ENCODE assay signal across 13 cellular contexts in the genomic region with DNA sequence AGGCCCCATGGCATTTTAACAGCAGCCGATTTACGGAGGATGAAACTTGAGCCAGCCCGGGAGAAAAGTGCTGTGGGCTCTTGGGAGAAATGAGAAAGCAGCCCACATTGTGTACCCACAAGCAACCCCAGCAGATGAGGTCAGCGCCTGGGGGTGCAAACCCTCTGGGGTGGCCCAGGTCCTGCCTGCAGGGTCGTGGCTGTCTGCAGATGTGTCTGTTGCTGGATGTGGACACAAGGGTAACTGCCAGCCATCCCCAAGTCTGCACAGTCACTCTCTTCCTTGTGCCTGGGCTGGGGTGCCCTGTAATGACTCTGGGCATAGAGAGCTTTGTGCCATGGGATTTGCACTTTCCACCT.
A peak's percentile ranks its signal among the peaks of the same experiment; 100 is the strongest.
DNase-seq lines count a peak whose midpoint lies in the region; ATAC-seq and TF ChIP-seq lines count a peak whose summit lies in the region.
"Had no signal": no experiment of that assay in that cellular context is flagged by ENCODE, and none has a peak within 500 bp of the region (broad histone marks: within the 10 kb centered on the region; RNA-seq: fewer than 3 reads in every experiment).

No MANE protein-coding gene starts in this region.

- H3K9ac ChIP-seq in muscle layer of colon (ENCODE audit: low read length) = no peak overlapping the region

- H3K9me3 ChIP-seq in breast epithelium (no peaks in the 10 kb centered on the region), muscle layer of colon (ENCODE audit: low read length) (no peaks in the 10 kb centered on the region)

- H3K4me1 Mint-ChIP-seq in activated naive CD4-positive, alpha-beta T cell treated with anti-CD3 and anti-CD28 coated beads, Interleukin-2, amount 50 U/mL, for 24 hours = peaks cover 25% of the 10 kb centered on the region
- peaks cover 4% of the 10 kb centered on the region for H3K4me1 Mint-ChIP-seq in activated CD4-positive, alpha-beta memory T cell treated with anti-CD3 and anti-CD28 coated beads, Interleukin-2, amount 10 ng/mL, durations not matched to agents 7 days and 5 days

- POLR2A ChIA-PET in activated CD4-positive, alpha-beta memory T cell treated with anti-CD3 and anti-CD28 coated beads, Interleukin-2, amount 10 ng/mL, durations not matched to agents 7 days and 5 days (lab: Charles Lee) = no interaction called here

- H3K9me3 Mint-ChIP-seq in activated naive CD4-positive, alpha-beta T cell treated with anti-CD3 and anti-CD28 coated beads, Interleukin-2, amount 50 U/mL, for 24 hours = no peaks in the 10 kb centered on the region
- H3K9me3 Mint-ChIP-seq in activated CD4-positive, alpha-beta memory T cell treated with anti-CD3 and anti-CD28 coated beads, Interleukin-2, amount 10 ng/mL, durations not matched to agents 7 days and 5 days = no peaks in the 10 kb centered on the region
- H3K9me3 Mint-ChIP-seq: activated CD4-positive, alpha-beta T cell treated with anti-CD3 and anti-CD28 coated beads, Interleukin-2, amount 10 ng/mL, durations not matched to agents 7 days and 5 days; naive thymus-derived CD8-positive, alpha-beta T cell had no signal

- peaks cover 2% of the 10 kb centered on the region for H3K36me3 Mint-ChIP-seq in activated naive CD4-positive, alpha-beta T cell treated with anti-CD3 and anti-CD28 coated beads, Interleukin-2, amount 50 U/mL, for 24 hours
- peaks cover 4% of the 10 kb centered on the region for H3K36me3 Mint-ChIP-seq in activated CD4-positive, alpha-beta memory T cell treated with anti-CD3 and anti-CD28 coated beads, Interleukin-2, amount 10 ng/mL, durations not matched to agents 7 days and 5 days (ENCODE audit: low read depth)
- H3K36me3 Mint-ChIP-seq: naive thymus-derived CD8-positive, alpha-beta T cell had no signal

- H3K4me3 ChIP-seq in breast epithelium (peak overlapping the region in 1 of 3 donors; percentile 27), muscle layer of colon (ENCODE audit: low read depth in 1 of 2, low read length in 2 of 2) (no peak overlapping the region), urinary bladder (ENCODE audit: low read depth, low read length) (no peak overlapping the region)
- H3K4me3 ChIP-seq: smooth muscle cell had no signal

- TF ChIP-seq POLR2A in breast epithelium (IDR thresholded peaks at IDR 0.05) = no peak

- WGBS in urinary bladder = 35% methylated on average over 5 of the region's 5 CpGs

- TF ChIP-seq CTCF in breast epithelium (IDR thresholded peaks at IDR 0.05) = no peak

- no peak for ATAC-seq in HG03460 (IDR thresholded peaks at IDR 0.05; ENCODE audit: unreplicated experiment)
- ATAC-seq: naive thymus-derived CD8-positive, alpha-beta T cell had no signal

- H3K4me1 ChIP-seq in breast epithelium (peaks cover 3 to 42% of the 10 kb centered on the region in 2 donors), muscle layer of colon (ENCODE audit: insufficient read depth, low read length) (peaks cover 76% of the 10 kb centered on the region), urinary bladder (ENCODE audit: insufficient read depth) (peaks cover 2% of the 10 kb centered on the region)

- H3K27ac ChIP-seq in breast epithelium = peak overlapping the region; percentile 79 to 82
- H3K27ac ChIP-seq in muscle layer of colon (ENCODE audit: low read depth, low read length) = peak overlapping the region; percentile 80
- H3K27ac ChIP-seq in urinary bladder (ENCODE audit: low read depth) = peak overlapping the region; percentile 14

- H3K27ac Mint-ChIP-seq in activated naive CD4-positive, alpha-beta T cell treated with anti-CD3 and anti-CD28 coated beads, Interleukin-2, amount 50 U/mL, for 24 hours = peak overlapping the region; percentile 25
- H3K27ac Mint-ChIP-seq in activated CD4-positive, alpha-beta memory T cell treated with anti-CD3 and anti-CD28 coated beads, Interleukin-2, amount 10 ng/mL, durations not matched to agents 7 days and 5 days = no peak overlapping the region
- H3K27ac Mint-ChIP-seq: activated CD4-positive, alpha-beta T cell treated with anti-CD3 and anti-CD28 coated beads, Interleukin-2, amount 10 ng/mL, durations not matched to agents 7 days and 5 days had no signal

- no peak overlapping the region for H3K4me3 Mint-ChIP-seq in activated naive CD4-positive, alpha-beta T cell treated with anti-CD3 and anti-CD28 coated beads, Interleukin-2, amount 50 U/mL, for 24 hours
- no peak overlapping the region for H3K4me3 Mint-ChIP-seq in activated CD4-positive, alpha-beta memory T cell treated with anti-CD3 and anti-CD28 coated beads, Interleukin-2, amount 10 ng/mL, durations not matched to agents 7 days and 5 days
- H3K4me3 Mint-ChIP-seq: activated CD4-positive, alpha-beta T cell treated with anti-CD3 and anti-CD28 coated beads, Interleukin-2, amount 10 ng/mL, durations not matched to agents 7 days and 5 days; naive thymus-derived CD8-positive, alpha-beta T cell had no signal

- CTCF ChIA-PET in activated CD4-positive, alpha-beta memory T cell treated with anti-CD3 and anti-CD28 coated beads, Interleukin-2, amount 10 ng/mL, durations not matched to agents 7 days and 5 days (lab: Charles Lee) = no interaction called here

- H3K27me3 ChIP-seq in breast epithelium (no peaks in the 10 kb centered on the region), muscle layer of colon (ENCODE audit: control insufficient read depth in 1 of 2, insufficient read depth in 2 of 2, low read length in 2 of 2) (no peaks in the 10 kb centered on the region)

- intact Hi-C loops in breast epithelium (cut with DNase I; ENCODE audit: low total_unique reads) = no loop called here

- DNase-seq in activated naive CD4-positive, alpha-beta T cell treated with anti-CD3 and anti-CD28 coated beads, Interleukin-2, amount 50 U/mL, for 16 hours = no peak
- DNase-seq in breast epithelium (ENCODE audit: low spot score in 2 of 2) (no peak), DMS153 (lab: John Stamatoyannopoulos, UW) (no peak)
- no peak for DNase-seq in activated CD4-positive, alpha-beta memory T cell treated with anti-CD3 and anti-CD28 coated beads, Interleukin-2, amount 10 ng/mL, durations not matched to agents 7 days and 5 days
- DNase-seq: activated CD4-positive, alpha-beta T cell treated with anti-CD3 and anti-CD28 coated beads, Interleukin-2, amount 10 ng/mL, durations not matched to agents 7 days and 5 days; activated gamma-delta T cell; naive thymus-derived CD8-positive, alpha-beta T cell; NCI-H1694 treated with DMSO at 0.1 percent for 48 hours had no signal

- no peaks in the 10 kb centered on the region for H3K27me3 Mint-ChIP-seq in activated naive CD4-positive, alpha-beta T cell treated with anti-CD3 and anti-CD28 coated beads, Interleukin-2, amount 50 U/mL, for 24 hours
- H3K27me3 Mint-ChIP-seq in activated CD4-positive, alpha-beta memory T cell treated with anti-CD3 and anti-CD28 coated beads, Interleukin-2, amount 10 ng/mL, durations not matched to agents 7 days and 5 days = no peaks in the 10 kb centered on the region
- H3K27me3 Mint-ChIP-seq: activated CD4-positive, alpha-beta T cell treated with anti-CD3 and anti-CD28 coated beads, Interleukin-2, amount 10 ng/mL, durations not matched to agents 7 days and 5 days; naive thymus-derived CD8-positive, alpha-beta T cell had no signal

- no peaks in the 10 kb centered on the region for H3K36me3 ChIP-seq in breast epithelium
- no peaks in the 10 kb centered on the region for H3K36me3 ChIP-seq in muscle layer of colon (ENCODE audit: insufficient read depth, low read length)
- H3K36me3 ChIP-seq in urinary bladder (ENCODE audit: insufficient read depth) = no peaks in the 10 kb centered on the region

Comparison
In these comparisons a context has a peak if more than half of its experiments do, and no peak if none do; other contexts are left out.
1. H3K27ac ChIP-seq: peak in every context shown above with its lines; median percentile 80 in breast epithelium; 80 in muscle layer of colon; 14 in urinary bladder.